8 cellular contexts compared by ENCODE assay signal in genomic region chr6:18388252-18388651, GRCh38. TPM values are rescaled to one million over a fixed set of nuclear protein-coding genes. Genes with fewer than 3 reads are reported as not detected.
DNase-seq lines count a peak whose midpoint lies in the region; ATAC-seq and TF ChIP-seq lines count a peak whose summit lies in the region.

No MANE protein-coding gene starts in this region.

- TF ChIP-seq CTCF in Peyer's patch (IDR thresholded peaks at IDR 0.05): no peak
- TF ChIP-seq CTCF in retinal pigment epithelial cell (conservative IDR thresholded peaks at IDR 0.05; ENCODE audit: low read depth, low read length): no peak

- no peaks in the 10 kb centered on the region for H3K27me3 ChIP-seq in Peyer's patch

- H3K4me3 ChIP-seq in GM08714 (ENCODE audit: low read length) (peak overlapping the region; percentile 58; the same call in 1 of the 2 replicates), Peyer's patch (peak overlapping the region; percentile 51 to 67 (median 61)), retinal pigment epithelial cell (ENCODE audit: low read length) (peak overlapping the region; percentile 75)

- DNase-seq in Peyer's patch (no peak), retinal pigment epithelial cell (ENCODE audit: low read depth) (no peak), NCI-H1930 (lab: John Stamatoyannopoulos, UW) (no peak)
- no peak for DNase-seq in stimulated activated CD4-positive, alpha-beta T cell treated with anti-CD3 and anti-CD28 coated beads, Interleukin-4, amount 100 ng/mL, for 1 hour

- ATAC-seq in esophagus mucosa: peak; percentile 51
- ATAC-seq in HG03354 (IDR thresholded peaks at IDR 0.05; ENCODE audit: poor library complexity, severe bottlenecking, unreplicated experiment): no peak
- ATAC-seq in GM19023 (IDR thresholded peaks at IDR 0.05; ENCODE audit: unreplicated experiment): no peak

- peak overlapping the region in 2 of 4 donors; percentile 74 to 79 for H3K27ac ChIP-seq in Peyer's patch

- H3K36me3 ChIP-seq in Peyer's patch: no peaks in the 10 kb centered on the region

- no peak for TF ChIP-seq POLR2A in Peyer's patch (IDR thresholded peaks at IDR 0.05)

- H3K4me1 ChIP-seq in Peyer's patch: peaks cover 0 to 10% (median 0%) of the 10 kb centered on the region in 4 donors

- H3K9me3 ChIP-seq in Peyer's patch: no peaks in the 10 kb centered on the region

RNA-seq across cellular contexts. Expression of gene RNF144B, which starts 1.1 kb away (rescaled TPM):
- total RNA-seq in Peyer's patch (10 to 100 TPM in 1 of 4 donors, 1 to 10 TPM in 3; 1.4 to 14.9 (median 2.4) TPM), esophagus mucosa (21.6 TPM)
